In the genomic region with DNA sequence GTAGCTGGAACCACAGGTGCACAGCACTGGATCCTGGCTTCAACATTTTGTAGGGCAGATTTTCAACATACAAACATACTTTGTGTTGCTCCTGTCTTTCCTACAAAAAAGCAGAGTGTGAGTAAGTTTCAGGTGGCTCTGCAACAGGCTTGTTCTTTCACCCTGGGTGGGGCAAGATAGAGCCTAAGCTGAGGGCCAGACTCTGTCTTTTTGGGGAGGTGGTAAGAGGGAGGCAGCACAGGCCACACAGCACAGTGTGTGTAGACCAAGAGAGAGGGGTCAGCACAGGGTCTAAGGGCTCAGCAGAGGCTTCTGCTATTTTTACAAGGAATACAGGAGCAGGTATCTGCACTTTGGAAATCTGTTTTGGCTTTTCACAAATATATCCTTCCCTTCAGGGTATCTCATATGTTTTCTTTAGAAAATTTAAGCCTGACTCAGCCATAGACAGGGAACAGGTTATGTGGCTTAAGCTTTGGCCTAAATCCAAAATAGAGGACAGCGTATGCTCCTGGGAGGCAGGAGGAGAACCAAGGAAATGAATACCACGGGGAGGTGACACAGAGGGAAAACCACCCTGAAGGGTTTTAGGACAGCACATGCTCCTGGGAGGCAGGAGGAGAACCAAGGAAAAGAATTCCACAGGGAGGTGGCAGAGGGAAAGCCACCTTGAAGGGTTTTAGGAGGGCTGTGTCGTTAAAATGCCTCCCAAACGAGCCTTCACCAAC, we compare ENCODE assay signal across 16 cellular contexts. TPM values are rescaled to one million over a fixed set of nuclear protein-coding genes. Genes with fewer than 3 reads are reported as not detected.
DNase-seq lines count a peak whose midpoint lies in the region; FAIRE-seq and TF ChIP-seq lines count a peak whose summit lies in the region.
"Had no signal": no experiment of that assay in that cellular context is flagged by ENCODE, and none has a peak within 500 bp of the region (broad histone marks: within the 10 kb centered on the region; RNA-seq: fewer than 3 reads in every experiment).

No MANE protein-coding gene starts in this region.

- H3K27ac ChIP-seq in neural progenitor cell = no peak overlapping the region

- H3K27ac Mint-ChIP-seq in neural progenitor cell = no peak overlapping the region
- H3K27ac Mint-ChIP-seq: activated naive CD4-positive, alpha-beta T cell treated with anti-CD3 and anti-CD28 coated beads for 36 hours; mesothelial cell of epicardium had no signal

- H2AFZ ChIP-seq in neural progenitor cell (replicated peaks) = no peak overlapping the region

- H4K20me1 ChIP-seq in neural progenitor cell (ENCODE audit: low read depth) = peaks cover 11% of the 10 kb centered on the region

- peaks cover 8% of the 10 kb centered on the region for H3K36me3 Mint-ChIP-seq in neural progenitor cell

- peaks cover 4% of the 10 kb centered on the region for H3F3A ChIP-seq in neural progenitor cell (ENCODE audit: low read depth)

- TF ChIP-seq CTCF in bronchial epithelial cell (IDR thresholded peaks at IDR 0.05; ENCODE audit: insufficient read depth, low read length, severe bottlenecking) = no peak
- no peak for TF ChIP-seq CTCF in neural progenitor cell (IDR thresholded peaks at IDR 0.05)

- H3K79me2 ChIP-seq in neural progenitor cell (ENCODE audit: low read depth) = no peaks in the 10 kb centered on the region

- H3K9me3 Mint-ChIP-seq in neural progenitor cell = no peaks in the 10 kb centered on the region
- H3K9me3 Mint-ChIP-seq: activated naive CD4-positive, alpha-beta T cell treated with anti-CD3 and anti-CD28 coated beads for 36 hours; mesothelial cell of epicardium had no signal

- in situ Hi-C loops in KBM-7 (cut with MboI; ENCODE audit: low pct_unique_long_range_greater_than_20kb, low sequenced_read_pairs) = no loop called here

- H3K36me3 ChIP-seq in bronchial epithelial cell (ENCODE audit: control insufficient read depth, insufficient read depth, low read length) (peaks cover 11% of the 10 kb centered on the region), neural progenitor cell (no peaks in the 10 kb centered on the region)

- H3K27me3 ChIP-seq in bronchial epithelial cell (ENCODE audit: control insufficient read depth, insufficient read depth, low read length) (no peaks in the 10 kb centered on the region), neural progenitor cell (no peaks in the 10 kb centered on the region)
- H3K27me3 ChIP-seq: BE2C had no signal

- DNase-seq in Daoy (ENCODE audit: low read depth) (peak; percentile 46), LHCN-M2 (ENCODE audit: low read depth) (peak; percentile 41), bronchial epithelial cell (ENCODE audit: low read depth) (peak; percentile 91), neural progenitor cell (ENCODE audit: low spot score) (no peak), HCEC 1CT (no peak), GM19238 (ENCODE audit: insufficient read length, low spot score) (no peak), occipital lobe (lab: John Stamatoyannopoulos, UW) (no peak), KBM-7 (no peak)
- DNase-seq: activated naive CD4-positive, alpha-beta T cell treated with anti-CD3 and anti-CD28 coated beads for 36 hours; BE2C; DMS79; effector CD4-positive, alpha-beta T cell; NCI-H2081 treated with DMSO at 0.1 percent for 48 hours; NCI-H82 had no signal

- peak overlapping the region; percentile 20 for H3K9ac ChIP-seq in neural progenitor cell

- H3K4me3 Mint-ChIP-seq in neural progenitor cell = no peak overlapping the region
- H3K4me3 Mint-ChIP-seq: activated naive CD4-positive, alpha-beta T cell treated with anti-CD3 and anti-CD28 coated beads for 36 hours; mesothelial cell of epicardium had no signal

- no peak overlapping the region for H3K4me2 ChIP-seq in neural progenitor cell

- no peaks in the 10 kb centered on the region for H3K9me3 ChIP-seq in neural progenitor cell (ENCODE audit: low read depth)
- H3K9me3 ChIP-seq: BE2C had no signal

- H3K4me3 ChIP-seq in bronchial epithelial cell (ENCODE audit: low read depth, low read length) (no peak overlapping the region), neural progenitor cell (no peak overlapping the region)

- no peak for FAIRE-seq in bronchial epithelial cell (lab: Jason Lieb, UNC)
- FAIRE-seq: frontal cortex had no signal

- H3K4me1 Mint-ChIP-seq in neural progenitor cell = no peaks in the 10 kb centered on the region
- H3K4me1 Mint-ChIP-seq: mesothelial cell of epicardium had no signal

- no peaks in the 10 kb centered on the region for H3K4me1 ChIP-seq in neural progenitor cell
- H3K4me1 ChIP-seq: BE2C had no signal

- H3K27me3 Mint-ChIP-seq in neural progenitor cell (ENCODE audit: insufficient read depth, low read depth) = peaks cover 3% of the 10 kb centered on the region

RNA-seq across cellular contexts. Expression of gene EMC8, which starts 21.6 kb away (rescaled TPM):
- total RNA-seq in Daoy (2014; rRNA removed; shearing (Covaris generic)) = 40.5 and 46.5 TPM in 2 replicates
- 50.1 and 62.1 TPM in 2 replicates for total RNA-seq in LHCN-M2 (2014; rRNA removed)
- 30.2 TPM for polyA plus RNA-seq in LHCN-M2 (2012)
- total RNA-seq in bronchial epithelial cell = 22.8 and 26.3 TPM in 2 replicates
- total RNA-seq in neural progenitor cell (ENCODE audit: low replicate concordance) = 25.1 and 38.7 TPM in 2 replicates
- total RNA-seq in occipital lobe = 15.0 TPM

RNA-seq across cellular contexts. Expression of gene COX4I1, which starts 21.7 kb away (rescaled TPM):
- 465 and 540 TPM in 2 replicates for total RNA-seq in Daoy (2014; rRNA removed; shearing (Covaris generic))
- 367 and 373 TPM in 2 replicates for total RNA-seq in LHCN-M2 (2014; rRNA removed)
- polyA plus RNA-seq in LHCN-M2 (2012) = 781 TPM
- total RNA-seq in bronchial epithelial cell = 591 and 639 TPM in 2 replicates
- total RNA-seq in neural progenitor cell (ENCODE audit: low replicate concordance) = 308 and 386 TPM in 2 replicates
- total RNA-seq in occipital lobe = 201 TPM

RNA-seq across cellular contexts. Expression of gene C16orf74, which starts 26.9 kb away (rescaled TPM):
- total RNA-seq in Daoy (2014; rRNA removed; shearing (Covaris generic)) = 14.1 and 17.8 TPM in 2 replicates
- total RNA-seq in LHCN-M2 (2014; rRNA removed) = not detected in 2 replicates
- 0.58 TPM for polyA plus RNA-seq in LHCN-M2 (2012)
- 157 and 167 TPM in 2 replicates for total RNA-seq in bronchial epithelial cell
- total RNA-seq in neural progenitor cell (ENCODE audit: low replicate concordance) = 1.1 TPM in 1 of 2 replicates, not detected in the other
- total RNA-seq in occipital lobe = 1.6 TPM

Comparison
In these comparisons a context has a peak if more than half of its experiments do, and no peak if none do; other contexts are left out.
1. DNase-seq: peak in Daoy (single experiment), LHCN-M2 (single experiment) and bronchial epithelial cell (single experiment); none in neural progenitor cell (single experiment), HCEC 1CT (single experiment), GM19238 (single experiment), occipital lobe (single experiment) and KBM-7 (single experiment).